ENCODE assay signal across 20 cellular contexts in the genomic region with DNA sequence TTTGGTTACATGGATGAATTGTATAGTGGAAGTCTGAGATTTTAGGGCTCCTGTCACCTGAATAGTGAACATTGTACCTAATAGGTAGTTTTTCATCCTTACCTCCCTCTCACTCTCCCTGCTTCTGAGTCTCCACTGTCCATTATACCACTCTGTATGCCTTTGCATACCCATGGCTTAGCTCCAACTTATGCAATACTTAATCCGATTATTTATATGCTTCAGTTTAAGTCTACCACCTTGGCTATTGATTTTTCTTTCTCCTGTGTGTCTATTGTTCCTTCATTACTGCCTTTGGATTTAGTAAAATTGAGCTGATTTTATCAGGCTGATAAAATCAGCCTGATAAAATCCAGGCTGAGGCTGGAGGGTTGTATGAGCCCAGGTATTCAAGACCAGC. TPM values are rescaled to one million over a fixed set of nuclear protein-coding genes. Genes with fewer than 3 reads are reported as not detected.
DNase-seq lines count a peak whose midpoint lies in the region; FAIRE-seq and TF ChIP-seq lines count a peak whose summit lies in the region.
"Had no signal": no experiment of that assay in that cellular context is flagged by ENCODE, and none has a peak within 500 bp of the region (broad histone marks: within the 10 kb centered on the region; RNA-seq: fewer than 3 reads in every experiment).

No MANE protein-coding gene starts in this region.

- H3K4me3 Mint-ChIP-seq in Calu3 (ENCODE audit: low read depth, unreplicated experiment), result peak overlapping the region; percentile 6
- H3K4me3 Mint-ChIP-seq: CD4-positive, CD25-positive, alpha-beta regulatory T cell had no signal

- no peaks in the 10 kb centered on the region for H3K9me3 Mint-ChIP-seq in Calu3 (ENCODE audit: low read depth, unreplicated experiment)

- no peaks in the 10 kb centered on the region for H3K27me3 Mint-ChIP-seq in Calu3 (ENCODE audit: unreplicated experiment)
- H3K27me3 Mint-ChIP-seq: CD4-positive, CD25-positive, alpha-beta regulatory T cell had no signal

- peaks cover 23% of the 10 kb centered on the region for H3K4me1 Mint-ChIP-seq in Calu3 (ENCODE audit: low read depth, unreplicated experiment)

- peak overlapping the region; percentile 37 for H3K27ac Mint-ChIP-seq in Calu3 (ENCODE audit: unreplicated experiment)

- no peaks in the 10 kb centered on the region for H3K9me1 ChIP-seq in keratinocyte (ENCODE audit: control insufficient read depth, extremely low read depth, insufficient read depth, low read length)

- H3K27me3 ChIP-seq in bronchial epithelial cell (ENCODE audit: control insufficient read depth, insufficient read depth, low read length), result no peaks in the 10 kb centered on the region
- no peaks in the 10 kb centered on the region for H3K27me3 ChIP-seq in keratinocyte (ENCODE audit: control insufficient read depth, extremely low read depth, insufficient read depth, low read length)

- H3K4me1 ChIP-seq in keratinocyte (ENCODE audit: control insufficient read depth, extremely low read depth, insufficient read depth, low read length), result peaks cover 15% of the 10 kb centered on the region
- H3K4me1 ChIP-seq: BE2C had no signal

- H3K4me3 ChIP-seq in bronchial epithelial cell (ENCODE audit: low read depth, low read length) (no peak overlapping the region), keratinocyte (ENCODE audit: control insufficient read depth in 2 of 3, extremely low read depth in 1 of 3, insufficient read depth in 2 of 3, low read depth in 1 of 3, low read length in 3 of 3) (no peak overlapping the region)

- no TSS peak for BruUV-seq in Calu3 (replicated peaks; lab: Mats Ljungman, UMichigan)

- DNase-seq in Calu3, result peak; percentile 4
- DNase-seq in NCI-H226, result peak; percentile 28
- peak; percentile 35 for DNase-seq in bronchial epithelial cell (ENCODE audit: low read depth)
- DNase-seq in keratinocyte (ENCODE audit: low read depth, low spot score), result no peak
- no peak for DNase-seq in midbrain (lab: John Stamatoyannopoulos, UW)
- DNase-seq in MV-4-11 (lab: John Stamatoyannopoulos, UW), result no peak
- DNase-seq in central memory CD4-positive, alpha-beta T cell, result no peak
- DNase-seq: BE2C; CD4-positive, CD25-positive, alpha-beta regulatory T cell; COR-L47; KG1; NCI-H1417 treated with DMSO at 0.1 percent for 48 hours; NCI-H2029 treated with DMSO at 0.1 percent for 48 hours; NCI-H2171; NCI-H446 treated with DMSO at 0.1 percent for 48 hours; NCI-H69; RPMI8226; SIG-M5 had no signal

- no peaks in the 10 kb centered on the region for H3K9me3 ChIP-seq in keratinocyte (ENCODE audit: control insufficient read depth, low read depth, low read length)
- H3K9me3 ChIP-seq: BE2C had no signal

- no peak overlapping the region for H3K4me2 ChIP-seq in keratinocyte (ENCODE audit: control insufficient read depth, extremely low read depth, insufficient read depth, low read depth, low read length)

- no peak overlapping the region for H2AFZ ChIP-seq in keratinocyte (ENCODE audit: control insufficient read depth, low read length)

- FAIRE-seq in bronchial epithelial cell (lab: Jason Lieb, UNC) (no peak), keratinocyte (lab: Jason Lieb, UNC) (peak; percentile 43)
- FAIRE-seq: HepG2 had no signal

- intact Hi-C loops in Calu3 (cut with micrococcal nuclease; ENCODE audit: unreplicated experiment), result loop anchor here (2.0 to 5.0 kb wide), 2 partner anchors 64 to 98 kb away; a partner anchor contains a TSS

- peak overlapping the region; percentile 10 for H3K27ac ChIP-seq in keratinocyte (ENCODE audit: control insufficient read depth, insufficient read depth, low read length)

- TF ChIP-seq CTCF in Calu3 (IDR thresholded peaks at IDR 0.05; ENCODE audit: unreplicated experiment) (no peak), bronchial epithelial cell (IDR thresholded peaks at IDR 0.05; ENCODE audit: insufficient read depth, low read length, severe bottlenecking) (no peak), keratinocyte (optimal IDR thresholded peaks at IDR 0.05 in 1 of 3, IDR thresholded peaks at IDR 0.05 in 1 of 3, conservative IDR thresholded peaks at IDR 0.05 in 1 of 3; ENCODE audit: extremely low read depth in 1 of 3, insufficient read depth in 2 of 3, low read length in 3 of 3) (no peak)

- no peaks in the 10 kb centered on the region for H3K36me3 Mint-ChIP-seq in Calu3 (ENCODE audit: insufficient read depth, unreplicated experiment)
- H3K36me3 Mint-ChIP-seq: CD4-positive, CD25-positive, alpha-beta regulatory T cell had no signal

- no peak overlapping the region for H3K9ac ChIP-seq in keratinocyte (ENCODE audit: control insufficient read depth, extremely low read depth, insufficient read depth, low read length)

- H3K79me2 ChIP-seq in keratinocyte (ENCODE audit: control insufficient read depth, insufficient read depth, low read length), result no peaks in the 10 kb centered on the region

- CTCF ChIA-PET in Calu3 (lab: Charles Lee), result interaction anchor here (0.6 kb wide), 1 partner anchor 89 kb away, joined by 4 read pairs; no protein-coding TSS in a partner anchor

- no peaks in the 10 kb centered on the region for H4K20me1 ChIP-seq in keratinocyte (ENCODE audit: control insufficient read depth, extremely low read depth, insufficient read depth, low read length)

- H3K36me3 ChIP-seq in bronchial epithelial cell (ENCODE audit: control insufficient read depth, insufficient read depth, low read length), result no peaks in the 10 kb centered on the region
- H3K36me3 ChIP-seq in keratinocyte (ENCODE audit: control insufficient read depth in 2 of 2, extremely low read depth in 1 of 2, insufficient read depth in 2 of 2, low read length in 2 of 2), result no peaks in the 10 kb centered on the region
- H3K36me3 ChIP-seq: BE2C had no signal

- dilution Hi-C loops in keratinocyte (cut with MboI; ENCODE audit: extremely low pct_ligation_motif_present, low sequenced_read_pairs), result no loop called here

RNA-seq across cellular contexts. Expression of a gene that starts 30.5 kb away (rescaled TPM):
- total RNA-seq in Calu3 (2022) (not detected in 2 replicates), bronchial epithelial cell (not detected in 2 replicates)
- not detected in 3 replicates for polyA plus RNA-seq in keratinocyte
- not detected for polyA plus RNA-seq in keratinocyte (2011; ENCODE audit: low read depth)
- polyA plus RNA-seq in keratinocyte (2011; cell fraction: cytosol; rRNA removed), result not detected in 2 replicates
- polyA plus RNA-seq in keratinocyte (2011; cell fraction: nucleus; rRNA removed), result not detected in 2 replicates
- not detected in 2 replicates for polyA plus RNA-seq in keratinocyte (2012; ENCODE audit: low replicate concordance)
- polyA minus RNA-seq in keratinocyte, result not detected in 3 replicates
- polyA minus RNA-seq in keratinocyte (2011; cell fraction: cytosol; rRNA and poly(A)+ RNA removed), result not detected
- polyA minus RNA-seq in keratinocyte (2011; cell fraction: nucleus; rRNA and poly(A)+ RNA removed), result not detected in 2 replicates
- total RNA-seq: A172; CD4-positive, CD25-positive, alpha-beta regulatory T cell; HepG2 had no signal
- polyA plus RNA-seq: CD4-positive, CD25-positive, alpha-beta regulatory T cell; HepG2 had no signal

Comparison
In these comparisons a context has a peak if more than half of its experiments do, and no peak if none do; other contexts are left out.
1. DNase-seq: peak in Calu3 (single experiment), NCI-H226 (single experiment) and bronchial epithelial cell (single experiment); none in keratinocyte (single experiment), midbrain (single experiment), MV-4-11 (single experiment) and central memory CD4-positive, alpha-beta T cell (single experiment).